ENCODE assay signal across 28 cellular contexts in the genomic region with DNA sequence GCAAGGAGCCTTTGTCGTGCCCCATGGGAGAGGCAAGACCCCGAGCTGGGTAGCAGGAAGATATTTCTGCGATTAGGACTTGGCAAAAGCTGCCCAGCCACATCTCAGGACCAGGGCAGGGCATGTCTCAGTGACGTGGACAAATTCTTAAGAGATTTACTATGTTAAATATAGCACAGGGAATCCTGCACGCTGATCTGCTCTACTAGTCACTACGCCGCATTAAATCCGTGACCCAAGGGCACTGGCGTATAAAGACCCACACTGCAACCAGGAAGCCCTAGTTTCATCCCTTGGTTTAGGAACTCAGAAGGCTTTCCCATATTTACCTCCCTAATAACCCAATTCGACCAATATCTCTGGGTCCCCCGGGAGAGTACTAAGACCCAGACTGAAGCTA. TPM values are rescaled to one million over a fixed set of nuclear protein-coding genes. Genes with fewer than 3 reads are reported as not detected.
"Had no signal": no experiment of that assay in that cellular context is flagged by ENCODE, and none has a peak within 500 bp of the region (broad histone marks: within the 10 kb centered on the region; RNA-seq: fewer than 3 reads in every experiment).

No MANE protein-coding gene starts in this region.

- H3K4me1 ChIP-seq: gastroesophageal sphincter, parathyroid adenoma, thyroid gland, upper lobe of right lung had no signal

- ATAC-seq: activated CD4-positive, CD25-positive, alpha-beta regulatory T cell treated with anti-CD3 and anti-CD28 coated beads, Interleukin-2, amount 50 U/mL, for 24 hours; gastroesophageal sphincter; left ventricle myocardium superior; right cardiac atrium; stimulated activated naive CD8-positive, alpha-beta T cell treated with anti-CD3 and anti-CD28 coated beads, Interleukin-15, amount 100 ng/mL, for 72 hours; upper lobe of right lung had no signal

- H3K9me3 ChIP-seq: gastroesophageal sphincter, thyroid gland, upper lobe of right lung had no signal

- H3K27ac ChIP-seq: brain microvascular endothelial cell, gastroesophageal sphincter, hepatocyte, parathyroid adenoma, thyroid gland, upper lobe of right lung, VCaP had no signal

- H3K4me3 ChIP-seq: gastroesophageal sphincter, hepatocyte, thyroid gland, upper lobe of right lung had no signal

- H3K27me3 ChIP-seq: brain microvascular endothelial cell, gastroesophageal sphincter, hepatocyte, thyroid gland, upper lobe of right lung had no signal

- DNase-seq: activated CD4-positive, alpha-beta T cell treated with anti-CD3 and anti-CD28 coated beads for 48 hours; activated CD4-positive, alpha-beta T cell treated with anti-CD3 and anti-CD28 coated beads, Interleukin-2, amount 50 U/mL, for 48 hours; activated CD8-positive, alpha-beta memory T cell treated with anti-CD3 and anti-CD28 coated beads for 24 hours; activated gamma-delta T cell; activated naive CD4-positive, alpha-beta T cell treated with anti-CD3 and anti-CD28 coated beads, Interleukin-2, amount 10 ng/mL, durations not matched to agents 7 days and 5 days; activated naive CD8-positive, alpha-beta T cell treated with anti-CD3 and anti-CD28 coated beads, Interleukin-2, amount 10 ng/mL, durations not matched to agents 7 days and 5 days; activated T-cell treated with anti-CD3 and anti-CD28 coated beads, Interleukin-2, amount 50 U/mL, for 1 hour; brain microvascular endothelial cell; central memory CD4-positive, alpha-beta T cell; dermis blood vessel endothelial cell; effector CD4-positive, alpha-beta T cell; islet precursor cell; left ventricle myocardium superior; mammary epithelial cell; naive B cell; stimulated activated CD4-positive, alpha-beta T cell treated with anti-CD3 and anti-CD28 coated beads, Interleukin-12 subunit alpha, Interleukin-12 subunit beta, amount 100 ng/mL, for 4 hours; stimulated activated CD4-positive, alpha-beta T cell treated with anti-CD3 and anti-CD28 coated beads, Interleukin-4, amount 100 ng/mL, for 1 hour; stimulated activated naive CD8-positive, alpha-beta T cell treated with anti-CD3 and anti-CD28 coated beads, Interleukin-15, amount 100 ng/mL, for 72 hours; SW 1271; T-helper 9 cell; thyroid gland; upper lobe of right lung had no signal

RNA-seq across cellular contexts. Expression of a gene that starts 37.8 kb away (rescaled TPM):
- polyA plus RNA-seq: mammary epithelial cell had no signal
